12 cellular contexts compared by ENCODE assay signal in genomic region chr1:184954232-184954995, GRCh38. TPM values are rescaled to one million over a fixed set of nuclear protein-coding genes. Genes with fewer than 3 reads are reported as not detected.
DNase-seq lines count a peak whose midpoint lies in the region; ATAC-seq and TF ChIP-seq lines count a peak whose summit lies in the region.
"Had no signal": no experiment of that assay in that cellular context is flagged by ENCODE, and none has a peak within 500 bp of the region (broad histone marks: within the 10 kb centered on the region; RNA-seq: fewer than 3 reads in every experiment).

No MANE protein-coding gene starts in this region.

- H3K4me1 ChIP-seq in ACC112 (ENCODE audit: control insufficient read depth, insufficient read depth, low read length, unreplicated experiment): peaks cover 24% of the 10 kb centered on the region
- peaks cover 21% of the 10 kb centered on the region for H3K4me1 ChIP-seq in GM23248 (ENCODE audit: insufficient read depth)
- peaks cover 91% of the 10 kb centered on the region for H3K4me1 ChIP-seq in left ventricle myocardium inferior

- H3K27ac ChIP-seq in ACC112 (ENCODE audit: low read depth, low read length): peak overlapping the region; percentile 73
- peak overlapping the region; percentile 65 for H3K27ac ChIP-seq in GM23248
- no peak overlapping the region for H3K27ac ChIP-seq in VCaP
- peak overlapping the region; percentile 91 for H3K27ac ChIP-seq in left ventricle myocardium inferior (replicated peaks)

- peak; percentile 33 for DNase-seq in GM23248
- no peak for DNase-seq in left ventricle myocardium inferior
- no peak for DNase-seq in SW 1271 (lab: John Stamatoyannopoulos, UW)
- DNase-seq in stimulated activated CD4-positive, alpha-beta T cell treated with anti-CD3 and anti-CD28 coated beads, Interleukin-2, amount 100 ng/mL, for 24 hours: no peak
- DNase-seq: GDM1; NCI-H1930; retina; stimulated activated naive CD4-positive, alpha-beta T cell treated with Interleukin-2 at 50 U/mL for 16 hours had no signal

- peak overlapping the region; percentile 48 for H3K4me2 ChIP-seq in GM23248 (ENCODE audit: unreplicated experiment)

- 77 to 81% methylated on average over 4 of the region's 4 CpGs for WGBS in GM23248 (ENCODE audit: low coverage in 1 of 2, low lambda C conversion rate in 2 of 2, missing lambda C conversion rate in 2 of 2), 2 experiments

- in situ Hi-C loops in GM23248 (cut with MboI): no loop called here

- H2AFZ ChIP-seq in ACC112 (ENCODE audit: low read length, unreplicated experiment): peak overlapping the region; percentile 66
- no peak overlapping the region for H2AFZ ChIP-seq in GM23248

- H3K27me3 ChIP-seq in ACC112 (ENCODE audit: insufficient read depth, low read length) (no peaks in the 10 kb centered on the region), GM23248 (replicated peaks; ENCODE audit: insufficient read depth) (no peaks in the 10 kb centered on the region), left ventricle myocardium inferior (ENCODE audit: low read depth) (no peaks in the 10 kb centered on the region)

- TF ChIP-seq CTCF in VCaP (conservative IDR thresholded peaks at IDR 0.05) (peak; percentile 18), left ventricle myocardium inferior (IDR thresholded peaks at IDR 0.05; ENCODE audit: borderline replicate concordance) (no peak)

- H3K79me2 ChIP-seq in ACC112 (ENCODE audit: control insufficient read depth, insufficient read depth, low read length, unreplicated experiment) (no peaks in the 10 kb centered on the region), GM23248 (ENCODE audit: insufficient read depth) (peaks cover 12% of the 10 kb centered on the region)

- no peaks in the 10 kb centered on the region for H4K20me1 ChIP-seq in GM23248 (ENCODE audit: insufficient read depth)

- intact Hi-C loops in left ventricle myocardium inferior (cut with micrococcal nuclease): no loop called here

- peak overlapping the region; percentile 16; the same call in 1 of the 2 replicates for H3K9ac ChIP-seq in GM23248

- H3F3A ChIP-seq in GM23248 (ENCODE audit: insufficient read depth): peaks cover 18% of the 10 kb centered on the region

- peak overlapping the region; percentile 45 for H3K4me3 ChIP-seq in ACC112 (ENCODE audit: low read depth, low read length)
- H3K4me3 ChIP-seq in GM23248: peak overlapping the region; percentile 21
- no peak overlapping the region for H3K4me3 ChIP-seq in left ventricle myocardium inferior

- H3K36me3 ChIP-seq in ACC112 (ENCODE audit: insufficient read depth, low read length) (no peaks in the 10 kb centered on the region), GM23248 (ENCODE audit: low read depth) (no peaks in the 10 kb centered on the region), left ventricle myocardium inferior (no peaks in the 10 kb centered on the region)

- no peak for ATAC-seq in GM18517 (IDR thresholded peaks at IDR 0.05; ENCODE audit: unreplicated experiment)
- no peak for ATAC-seq in HG03460 (IDR thresholded peaks at IDR 0.05; ENCODE audit: unreplicated experiment)

- H3K9me2 ChIP-seq in GM23248 (ENCODE audit: insufficient read depth): 0 out of 2 replicates have a peak, but pooled peaks cover 4% of the 10 kb centered on the region

- no peaks in the 10 kb centered on the region for H3K9me3 ChIP-seq in GM23248 (ENCODE audit: low read depth)
- H3K9me3 ChIP-seq in left ventricle myocardium inferior (replicated peaks): no peaks in the 10 kb centered on the region

RNA-seq across cellular contexts. Expression of gene NIBAN1, which starts 19.9 kb away (rescaled TPM):
- 34.8 and 35.5 TPM in 2 replicates for total RNA-seq in GM23248 (2014; rRNA removed; shearing (Covaris generic))
- polyA plus RNA-seq in GM23248 (2016; fragmentation: Nextera tagmentation; extraction: Ambion mirVana): 19.5 and 19.9 TPM in 2 replicates
- 248 TPM for total RNA-seq in left ventricle myocardium inferior
